32 cellular contexts compared by ENCODE assay signal in genomic region chr13:99866781-99867180, GRCh38.
"Had no signal": no experiment of that assay in that cellular context is flagged by ENCODE, and none has a peak within 500 bp of the region (broad histone marks: within the 10 kb centered on the region; RNA-seq: fewer than 3 reads in every experiment).

No MANE protein-coding gene starts in this region.

- ATAC-seq: activated CD8-positive, alpha-beta T cell treated with anti-CD3 and anti-CD28 coated beads, Interleukin-2, amount 10 ng/mL, durations not matched to agents 7 days and 5 days; activated naive CD8-positive, alpha-beta T cell treated with anti-CD3 and anti-CD28 coated beads, Interleukin-2, amount 50 U/mL, for 24 hours; activated T-cell treated with anti-CD3 and anti-CD28 coated beads, Interleukin-2, amount 50 U/mL, for 4 hours; Right ventricle myocardium inferior had no signal

- H3K27me3 ChIP-seq: brain microvascular endothelial cell had no signal

- H2AFZ ChIP-seq: PC-9 had no signal

- H3K27ac Mint-ChIP-seq: activated B cell treated with CpG ODN at 0.5 μM for 24 hours; activated CD8-positive, alpha-beta T cell treated with anti-CD3 and anti-CD28 coated beads, Interleukin-2, amount 10 ng/mL, durations not matched to agents 7 days and 5 days; activated naive CD4-positive, alpha-beta T cell treated with anti-CD3 and anti-CD28 coated beads for 36 hours; activated naive CD8-positive, alpha-beta T cell; activated naive CD8-positive, alpha-beta T cell treated with anti-CD3 and anti-CD28 coated beads, Interleukin-2, amount 50 U/mL, for 24 hours; activated T-helper 1 cell treated with anti-CD3 and anti-CD28 coated beads, Interleukin-12 subunit alpha, Interleukin-12 subunit beta, Interleukin-2, Interleukin-4 antibody, amounts not matched to agents 30 ng/mL and 10 ng/mL and 1 ng/mL, durations not matched to agents 14 hours and 24 hours and 36 hours had no signal

- H3K9me3 Mint-ChIP-seq: activated B cell treated with CpG ODN at 0.5 μM for 24 hours; activated naive CD4-positive, alpha-beta T cell treated with anti-CD3 and anti-CD28 coated beads for 36 hours; activated naive CD8-positive, alpha-beta T cell treated with anti-CD3 and anti-CD28 coated beads, Interleukin-2, amount 50 U/mL, for 24 hours; activated T-cell treated with anti-CD3 and anti-CD28 coated beads, Interleukin-2, amount 50 U/mL, for 4 hours; activated T-helper 1 cell treated with anti-CD3 and anti-CD28 coated beads, Interleukin-12 subunit alpha, Interleukin-12 subunit beta, Interleukin-2, Interleukin-4 antibody, amounts not matched to agents 30 ng/mL and 10 ng/mL and 1 ng/mL, durations not matched to agents 14 hours and 24 hours and 36 hours had no signal

- H3K4me3 Mint-ChIP-seq: activated B cell treated with CpG ODN at 0.5 μM for 24 hours; activated CD8-positive, alpha-beta T cell treated with anti-CD3 and anti-CD28 coated beads, Interleukin-2, amount 10 ng/mL, durations not matched to agents 7 days and 5 days; activated naive CD4-positive, alpha-beta T cell treated with anti-CD3 and anti-CD28 coated beads for 36 hours; activated naive CD8-positive, alpha-beta T cell; activated naive CD8-positive, alpha-beta T cell treated with anti-CD3 and anti-CD28 coated beads, Interleukin-2, amount 50 U/mL, for 24 hours; activated T-cell treated with anti-CD3 and anti-CD28 coated beads, Interleukin-2, amount 50 U/mL, for 4 hours; activated T-helper 1 cell treated with anti-CD3 and anti-CD28 coated beads, Interleukin-12 subunit alpha, Interleukin-12 subunit beta, Interleukin-2, Interleukin-4 antibody, amounts not matched to agents 30 ng/mL and 10 ng/mL and 1 ng/mL, durations not matched to agents 14 hours and 24 hours and 36 hours had no signal

- H3K4me1 Mint-ChIP-seq: activated naive CD8-positive, alpha-beta T cell treated with anti-CD3 and anti-CD28 coated beads, Interleukin-2, amount 50 U/mL, for 24 hours had no signal

- H3K9ac ChIP-seq: KMS-11 had no signal

- DNase-seq: activated B cell treated with CpG ODN at 0.5 μM for 24 hours; activated CD4-positive, alpha-beta T cell treated with anti-CD3 and anti-CD28 coated beads for 1 hour; activated CD4-positive, alpha-beta T cell treated with anti-CD3 and anti-CD28 coated beads for 48 hours; activated CD8-positive, alpha-beta memory T cell treated with anti-CD3 and anti-CD28 coated beads, Interleukin-2, amount 50 U/mL, for 4 hours; activated CD8-positive, alpha-beta T cell treated with anti-CD3 and anti-CD28 coated beads, Interleukin-2, amount 10 ng/mL, durations not matched to agents 7 days and 5 days; activated gamma-delta T cell treated with Interleukin-2 at 50 U/mL for 16 hours; activated naive CD4-positive, alpha-beta T cell treated with anti-CD3 and anti-CD28 coated beads for 36 hours; activated naive CD8-positive, alpha-beta T cell treated with anti-CD3 and anti-CD28 coated beads, Interleukin-2, amount 50 U/mL, for 24 hours; activated T-cell treated with anti-CD3 and anti-CD28 coated beads for 4 hours; activated T-cell treated with anti-CD3 and anti-CD28 coated beads, Interleukin-2, amount 50 U/mL, for 4 hours; anterior cingulate cortex; brain microvascular endothelial cell; central memory CD4-positive, alpha-beta T cell; NCI-H1092 treated with DMSO at 0.1 percent for 48 hours; NCI-H1436; NCI-H1694; NCI-H1930; NCI-H2107; NCI-H2171; NCI-H510A; NCI-H526; PC-9; SW 1271; T-helper 1 cell; T-helper 2 cell; T-helper 9 cell had no signal

- H3K36me3 ChIP-seq: brain microvascular endothelial cell had no signal

- H3K27me3 Mint-ChIP-seq: activated B cell treated with CpG ODN at 0.5 μM for 24 hours; activated naive CD8-positive, alpha-beta T cell had no signal

- H3K27ac ChIP-seq: brain microvascular endothelial cell, KMS-11, PC-9, RWPE1, VCaP had no signal

- H3K4me3 ChIP-seq: PC-9 had no signal

- H3K4me2 ChIP-seq: KMS-11, PC-9 had no signal
